In the genomic region with DNA sequence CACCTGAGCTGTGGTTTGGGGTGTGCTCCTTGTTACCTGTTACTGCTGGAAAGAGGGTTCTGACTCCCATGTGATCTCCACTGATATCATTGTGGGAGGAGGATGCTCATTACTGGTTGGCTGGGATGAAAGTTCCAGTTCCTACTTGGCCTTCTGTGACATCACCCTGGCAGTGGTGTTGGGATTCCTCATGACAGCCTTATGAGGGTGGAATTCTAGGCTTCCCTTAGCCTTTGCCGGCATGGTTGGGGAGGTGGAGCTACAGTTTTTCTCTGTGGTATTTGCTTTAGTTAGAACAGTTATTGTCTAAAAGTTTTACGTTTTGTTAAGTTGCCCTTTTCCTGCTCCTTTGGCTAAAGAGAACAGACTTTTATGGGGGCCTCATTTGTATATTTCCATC, we compare ENCODE assay signal across 18 cellular contexts.
DNase-seq lines count a peak whose midpoint lies in the region; ATAC-seq and TF ChIP-seq lines count a peak whose summit lies in the region.
"Had no signal": no experiment of that assay in that cellular context is flagged by ENCODE, and none has a peak within 500 bp of the region (broad histone marks: within the 10 kb centered on the region; RNA-seq: fewer than 3 reads in every experiment).

No MANE protein-coding gene starts in this region.

- DNase-seq in SK-MEL-5 (ENCODE audit: low read depth, low spot score): peak; percentile 6
- peak; percentile 4 for DNase-seq in fibroblast of mammary gland (ENCODE audit: low read depth)
- DNase-seq in iPS-NIHi7 (ENCODE audit: extremely low spot score): peak; percentile 7
- DNase-seq in DMS53 (lab: John Stamatoyannopoulos, UW): no peak
- DNase-seq in DMS153 (lab: John Stamatoyannopoulos, UW): no peak
- DNase-seq in brain microvascular endothelial cell: no peak
- DNase-seq: ACHN; BE2C; C1 segment of cervical spinal cord; CD4-positive, CD25-positive, alpha-beta regulatory T cell; CD8-positive, alpha-beta memory T cell; COR-L47; DMS79; GF-D8; HCEC 1CT; IMR-90 had no signal

- H3K4me3 ChIP-seq in fibroblast of mammary gland (ENCODE audit: control insufficient read depth, low read depth, low read length) (no peak overlapping the region), brain microvascular endothelial cell (ENCODE audit: low read depth, low read length) (no peak overlapping the region)
- H3K4me3 ChIP-seq: GM23338 had no signal

- H3K27me3 ChIP-seq in brain microvascular endothelial cell (replicated peaks): no peaks in the 10 kb centered on the region
- H3K27me3 ChIP-seq: BE2C had no signal

- no peak overlapping the region for H3K27ac ChIP-seq in brain microvascular endothelial cell

- in situ Hi-C loops in SK-MEL-5 (cut with HindIII; ENCODE audit: low pct_unique_long_range_greater_than_20kb, low sequenced_read_pairs) (no loop called here), brain microvascular endothelial cell (cut with HindIII; ENCODE audit: low pct_ligation_motif_present, low sequenced_read_pairs) (no loop called here)

- no peaks in the 10 kb centered on the region for H3K36me3 ChIP-seq in brain microvascular endothelial cell (replicated peaks)
- H3K36me3 ChIP-seq: BE2C had no signal

- no peak for ATAC-seq in HG03135 (IDR thresholded peaks at IDR 0.05; ENCODE audit: unreplicated experiment)
- ATAC-seq: GM23338 had no signal

- no peak for TF ChIP-seq CTCF in fibroblast of mammary gland (conservative IDR thresholded peaks at IDR 0.05; ENCODE audit: control insufficient read depth, insufficient read depth, low read depth, low read length)
- TF ChIP-seq CTCF in brain microvascular endothelial cell (IDR thresholded peaks at IDR 0.05; ENCODE audit: low read depth, low read length, missing control alignments): no peak

Comparison
In these comparisons a context has a peak if more than half of its experiments do, and no peak if none do; other contexts are left out.
1. DNase-seq: peak in SK-MEL-5 (single experiment), fibroblast of mammary gland (single experiment) and iPS-NIHi7 (single experiment); none in DMS53 (single experiment), DMS153 (single experiment) and brain microvascular endothelial cell (single experiment).